In genomic region chr1:25971044-25971881, GRCh38 we compare ENCODE assay signal across 13 cellular contexts. TPM values are rescaled to one million over a fixed set of nuclear protein-coding genes. Genes with fewer than 3 reads are reported as not detected.
DNase-seq lines count a peak whose midpoint lies in the region; ATAC-seq and TF ChIP-seq lines count a peak whose summit lies in the region.
"Had no signal": no experiment of that assay in that cellular context is flagged by ENCODE, and none has a peak within 500 bp of the region (broad histone marks: within the 10 kb centered on the region; RNA-seq: fewer than 3 reads in every experiment).

No MANE protein-coding gene starts in this region.

- peaks cover 12 to 18% (median 13%) of the 10 kb centered on the region in 3 donors for H3K4me1 Mint-ChIP-seq in IgD-negative memory B cell
- peaks cover 19% of the 10 kb centered on the region for H3K4me1 Mint-ChIP-seq in activated CD4-positive, alpha-beta memory T cell treated with anti-CD3 and anti-CD28 coated beads, Interleukin-2, amount 10 ng/mL, durations not matched to agents 7 days and 5 days

- no peak for TF ChIP-seq CTCF in GM12865 (IDR thresholded peaks at IDR 0.05; ENCODE audit: insufficient read depth, low read depth, low read length, missing control alignments)

- POLR2A ChIA-PET in activated CD4-positive, alpha-beta memory T cell treated with anti-CD3 and anti-CD28 coated beads, Interleukin-2, amount 10 ng/mL, durations not matched to agents 7 days and 5 days (lab: Charles Lee) = interaction anchor here (0.6 to 3.4 kb wide), 9 partner anchors 17 to 156 kb away, joined by 3 to 23 read pairs (median 4); partner anchors contain the start of genes PAFAH2 and STMN1

- no peaks in the 10 kb centered on the region for H3K9me3 Mint-ChIP-seq in IgD-negative memory B cell
- no peaks in the 10 kb centered on the region for H3K9me3 Mint-ChIP-seq in activated CD4-positive, alpha-beta memory T cell treated with anti-CD3 and anti-CD28 coated beads, Interleukin-2, amount 10 ng/mL, durations not matched to agents 7 days and 5 days

- DNase-seq in GM12865 (ENCODE audit: low read depth) (peak; percentile 34), mesenteric fat pad (ENCODE audit: low spot score) (peak; percentile 51), NCI-H1092 (lab: John Stamatoyannopoulos, UW) (no peak), SW 1271 (lab: John Stamatoyannopoulos, UW) (no peak)
- no peak for DNase-seq in activated CD4-positive, alpha-beta memory T cell treated with anti-CD3 and anti-CD28 coated beads, Interleukin-2, amount 10 ng/mL, durations not matched to agents 7 days and 5 days
- DNase-seq: heart left ventricle, NCI-H1092 treated with DMSO at 0.1 percent for 48 hours, pancreas, SHP77 treated with DMSO at 0.1 percent for 48 hours had no signal

- no peaks in the 10 kb centered on the region for H3K27me3 Mint-ChIP-seq in IgD-negative memory B cell
- H3K27me3 Mint-ChIP-seq in activated CD4-positive, alpha-beta memory T cell treated with anti-CD3 and anti-CD28 coated beads, Interleukin-2, amount 10 ng/mL, durations not matched to agents 7 days and 5 days = no peaks in the 10 kb centered on the region

- no peak for ATAC-seq in GM21576 (IDR thresholded peaks at IDR 0.05; ENCODE audit: unreplicated experiment)
- ATAC-seq in GM18498 (IDR thresholded peaks at IDR 0.05; ENCODE audit: unreplicated experiment) = no peak
- ATAC-seq: heart left ventricle had no signal

- CTCF ChIA-PET in activated CD4-positive, alpha-beta memory T cell treated with anti-CD3 and anti-CD28 coated beads, Interleukin-2, amount 10 ng/mL, durations not matched to agents 7 days and 5 days (lab: Charles Lee) = interaction anchor here (1.2 to 2.3 kb wide), 4 partner anchors 13 to 76 kb away, joined by 3 to 14 read pairs (median 10); partner anchors contain the start of gene PAFAH2

- peak overlapping the region in 3 of 4 donors; percentile 11 to 52 (median 34) for H3K4me3 Mint-ChIP-seq in IgD-negative memory B cell
- H3K4me3 Mint-ChIP-seq in activated CD4-positive, alpha-beta memory T cell treated with anti-CD3 and anti-CD28 coated beads, Interleukin-2, amount 10 ng/mL, durations not matched to agents 7 days and 5 days = no peak overlapping the region

- H3K4me3 ChIP-seq in GM12865 (ENCODE audit: low read depth, low read length) = no peak overlapping the region
- H3K4me3 ChIP-seq: heart left ventricle, pancreas had no signal

- peaks cover 18% of the 10 kb centered on the region for H3K36me3 Mint-ChIP-seq in IgD-negative memory B cell
- peaks cover 54% of the 10 kb centered on the region for H3K36me3 Mint-ChIP-seq in activated CD4-positive, alpha-beta memory T cell treated with anti-CD3 and anti-CD28 coated beads, Interleukin-2, amount 10 ng/mL, durations not matched to agents 7 days and 5 days (ENCODE audit: low read depth)

- peak overlapping the region; percentile 3 to 34 (median 4) for H3K27ac Mint-ChIP-seq in IgD-negative memory B cell
- peak overlapping the region; percentile 72 for H3K27ac Mint-ChIP-seq in activated CD4-positive, alpha-beta memory T cell treated with anti-CD3 and anti-CD28 coated beads, Interleukin-2, amount 10 ng/mL, durations not matched to agents 7 days and 5 days

RNA-seq across cellular contexts. Expression of gene PAFAH2, which starts 26.6 kb away (rescaled TPM):
- polyA plus RNA-seq in IgD-negative memory B cell = 8.6 TPM
- total RNA-seq in activated CD4-positive, alpha-beta memory T cell treated with anti-CD3 and anti-CD28 coated beads, Interleukin-2, amount 10 ng/mL, durations not matched to agents 7 days and 5 days = 10 to 100 TPM in 1 of 2 experiments, 1 to 10 TPM in 1; 9.4 to 10.1 TPM
- 6.8 TPM for total RNA-seq in mesenteric fat pad

RNA-seq across cellular contexts. Expression of gene EXTL1, which starts 50.3 kb away (rescaled TPM):
- polyA plus RNA-seq in IgD-negative memory B cell = not detected
- not detected for total RNA-seq in activated CD4-positive, alpha-beta memory T cell treated with anti-CD3 and anti-CD28 coated beads, Interleukin-2, amount 10 ng/mL, durations not matched to agents 7 days and 5 days
- not detected for total RNA-seq in mesenteric fat pad
- total RNA-seq: H4 had no signal

Comparison
In these comparisons a context has a peak if more than half of its experiments do, and no peak if none do; other contexts are left out.
1. DNase-seq: peak in GM12865 (single experiment) and mesenteric fat pad (single experiment); none in activated CD4-positive, alpha-beta memory T cell treated with anti-CD3 and anti-CD28 coated beads, Interleukin-2, amount 10 ng/mL, durations not matched to agents 7 days and 5 days (single experiment), NCI-H1092 (single experiment) and SW 1271 (0 of 2).